Comparison of ENCODE assay signal across 25 cellular contexts in genomic region chr7:122407195-122407594, GRCh38.
DNase-seq lines count a peak whose midpoint lies in the region; ATAC-seq and TF ChIP-seq lines count a peak whose summit lies in the region.
"Had no signal": no experiment of that assay in that cellular context is flagged by ENCODE, and none has a peak within 500 bp of the region (broad histone marks: within the 10 kb centered on the region; RNA-seq: fewer than 3 reads in every experiment).

No MANE protein-coding gene starts in this region.

- H3K9me3 ChIP-seq in neural progenitor cell (ENCODE audit: low read depth) (no peaks in the 10 kb centered on the region), WERI-Rb-1 (ENCODE audit: severe bottlenecking) (no peaks in the 10 kb centered on the region)
- no peaks in the 10 kb centered on the region for H3K9me3 ChIP-seq in CD8-positive, alpha-beta memory T cell (ENCODE audit: low read length)
- H3K9me3 ChIP-seq: A549; BLaER1 treated with 17β-estradiol and CSF1 and Interleukin-3, amounts not matched to agents 10 nM and 100 nM had no signal

- H4K20me1 ChIP-seq in GM23338 (replicated peaks; ENCODE audit: insufficient read depth) = no peaks in the 10 kb centered on the region
- H4K20me1 ChIP-seq in neural progenitor cell (ENCODE audit: low read depth) = no peaks in the 10 kb centered on the region
- H4K20me1 ChIP-seq: BLaER1 treated with 17β-estradiol and CSF1 and Interleukin-3, amounts not matched to agents 10 nM and 100 nM had no signal

- H3K4me1 Mint-ChIP-seq in GM23338 (peaks cover 27% of the 10 kb centered on the region), WTC11 (peaks cover 30% of the 10 kb centered on the region), neural progenitor cell (peaks cover 21% of the 10 kb centered on the region)
- H3K4me1 Mint-ChIP-seq in CD8-positive, alpha-beta memory T cell = no peaks in the 10 kb centered on the region
- H3K4me1 Mint-ChIP-seq: B cell had no signal

- H3K9me3 Mint-ChIP-seq in GM23338 (no peaks in the 10 kb centered on the region), WTC11 (no peaks in the 10 kb centered on the region), neural progenitor cell (peaks cover 6% of the 10 kb centered on the region)
- H3K9me3 Mint-ChIP-seq in CD8-positive, alpha-beta memory T cell = peaks cover 0 to 14% (median 6%) of the 10 kb centered on the region in 5 donors
- H3K9me3 Mint-ChIP-seq: CD4-positive, alpha-beta T cell had no signal

- TF ChIP-seq CTCF in GM23338 (conservative IDR thresholded peaks at IDR 0.05; ENCODE audit: low read depth in 2 of 2) (no peak), WTC11 (IDR thresholded peaks at IDR 0.05) (no peak), neural progenitor cell (IDR thresholded peaks at IDR 0.05) (no peak), WERI-Rb-1 (IDR thresholded peaks at IDR 0.05; ENCODE audit: low read depth, low read length) (no peak)

- H3K9me2 ChIP-seq in GM23338 (ENCODE audit: insufficient read depth) = no peaks in the 10 kb centered on the region

- no peak overlapping the region for H3K4me3 ChIP-seq in GM23338
- H3K4me3 ChIP-seq in neural progenitor cell = no peak overlapping the region
- H3K4me3 ChIP-seq in WERI-Rb-1 (ENCODE audit: low read depth, low read length) = no peak overlapping the region
- H3K4me3 ChIP-seq in CD8-positive, alpha-beta memory T cell (ENCODE audit: low read length) = no peak overlapping the region
- H3K4me3 ChIP-seq: A549; BLaER1 treated with 17β-estradiol and CSF1 and Interleukin-3, amounts not matched to agents 10 nM and 100 nM; GM12878 had no signal

- ATAC-seq in GM23338 = peak; percentile 77
- peak; percentile 65 for ATAC-seq in WTC11
- no peak for ATAC-seq in GM21360 (IDR thresholded peaks at IDR 0.05; ENCODE audit: unreplicated experiment)
- ATAC-seq in GM18858 (IDR thresholded peaks at IDR 0.05; ENCODE audit: unreplicated experiment) = no peak
- ATAC-seq: A549; CD8-positive, alpha-beta T cell; GM12878 had no signal

- H3F3A ChIP-seq in GM23338 (replicated peaks; ENCODE audit: low read depth) (no peaks in the 10 kb centered on the region; the same call in 1 of the 2 replicates), neural progenitor cell (ENCODE audit: low read depth) (peaks cover 11% of the 10 kb centered on the region)

- peak overlapping the region; percentile 62 for H3K4me2 ChIP-seq in GM23338
- H3K4me2 ChIP-seq in neural progenitor cell = no peak overlapping the region
- H3K4me2 ChIP-seq: A549; BLaER1 treated with 17β-estradiol and CSF1 and Interleukin-3, amounts not matched to agents 10 nM and 100 nM had no signal

- 0 out of 2 replicates have a peak overlapping the region, but pooled peaks have one; percentile 17 for H3K27ac Mint-ChIP-seq in GM23338
- H3K27ac Mint-ChIP-seq in WTC11 = no peak overlapping the region
- no peak overlapping the region for H3K27ac Mint-ChIP-seq in neural progenitor cell
- no peak overlapping the region for H3K27ac Mint-ChIP-seq in CD8-positive, alpha-beta memory T cell
- H3K27ac Mint-ChIP-seq: B cell; CD4-positive, alpha-beta T cell; CD8-positive, alpha-beta T cell had no signal

- CTCF ChIA-PET in WTC11 (lab: Charles Lee) = no interaction called here
- CTCF ChIA-PET in CD8-positive, alpha-beta memory T cell (lab: Charles Lee) = no interaction called here

- H3K4me3 Mint-ChIP-seq in GM23338 = no peak overlapping the region
- H3K4me3 Mint-ChIP-seq in WTC11 = no peak overlapping the region
- H3K4me3 Mint-ChIP-seq in neural progenitor cell = no peak overlapping the region
- H3K4me3 Mint-ChIP-seq in CD8-positive, alpha-beta memory T cell = no peak overlapping the region
- H3K4me3 Mint-ChIP-seq: B cell; CD4-positive, alpha-beta T cell; CD8-positive, alpha-beta T cell had no signal

- H3K27me3 Mint-ChIP-seq in GM23338 (ENCODE audit: insufficient read depth, low read depth, poor library complexity) (peaks cover 3% of the 10 kb centered on the region), WTC11 (ENCODE audit: low read depth) (no peaks in the 10 kb centered on the region), neural progenitor cell (ENCODE audit: insufficient read depth, low read depth) (peaks cover 4% of the 10 kb centered on the region)
- peaks cover 0 to 4% of the 10 kb centered on the region in 2 donors for H3K27me3 Mint-ChIP-seq in CD8-positive, alpha-beta memory T cell
- H3K27me3 Mint-ChIP-seq: B cell; CD4-positive, alpha-beta T cell had no signal

- no peak overlapping the region for H2AFZ ChIP-seq in GM23338
- H2AFZ ChIP-seq in neural progenitor cell (replicated peaks) = peak overlapping the region; percentile 37

- peaks cover 10% of the 10 kb centered on the region; the same call in 2 of the 3 replicates for H3K36me3 Mint-ChIP-seq in GM23338 (ENCODE audit: low read depth)
- peaks cover 9% of the 10 kb centered on the region; the same call in 1 of the 2 replicates for H3K36me3 Mint-ChIP-seq in WTC11
- H3K36me3 Mint-ChIP-seq in neural progenitor cell = no peaks in the 10 kb centered on the region
- H3K36me3 Mint-ChIP-seq in CD8-positive, alpha-beta memory T cell = no peaks in the 10 kb centered on the region
- H3K36me3 Mint-ChIP-seq: CD8-positive, alpha-beta T cell had no signal

- H3K9ac ChIP-seq in neural progenitor cell = no peak overlapping the region
- H3K9ac ChIP-seq: BLaER1 treated with 17β-estradiol and CSF1 and Interleukin-3, amounts not matched to agents 10 nM and 100 nM had no signal

- H3K79me2 ChIP-seq in GM23338 (replicated peaks; ENCODE audit: insufficient read depth) (no peaks in the 10 kb centered on the region), neural progenitor cell (ENCODE audit: low read depth) (no peaks in the 10 kb centered on the region)

- DNase-seq in GM23338 (ENCODE audit: low spot score) = no peak
- no peak for DNase-seq in WTC11 (ENCODE audit: low spot score)
- peak; percentile 24 for DNase-seq in left kidney (ENCODE audit: low read depth, low spot score)
- no peak for DNase-seq in neural progenitor cell (ENCODE audit: low spot score)
- DNase-seq in WERI-Rb-1 = no peak
- no peak for DNase-seq in CD8-positive, alpha-beta memory T cell
- DNase-seq: AML-193; CD4-positive, alpha-beta T cell; CD8-positive, alpha-beta T cell; COR-L47; DMS 273 treated with DMSO at 0.1 percent for 48 hours; DMS153; DMS53; DMS79; DND-41; EL; GDM1 had no signal

- POLR2A ChIA-PET in WTC11 (lab: Charles Lee) = no interaction called here
- POLR2A ChIA-PET in CD8-positive, alpha-beta memory T cell (lab: Charles Lee) = no interaction called here

- H3K36me3 ChIP-seq in GM23338 (ENCODE audit: insufficient read depth) (no peaks in the 10 kb centered on the region), neural progenitor cell (no peaks in the 10 kb centered on the region), WERI-Rb-1 (no peaks in the 10 kb centered on the region)
- H3K36me3 ChIP-seq in CD8-positive, alpha-beta memory T cell (ENCODE audit: insufficient read depth, low read length) = no peaks in the 10 kb centered on the region
- H3K36me3 ChIP-seq: BLaER1 treated with 17β-estradiol and CSF1 and Interleukin-3, amounts not matched to agents 10 nM and 100 nM had no signal

- H3K27ac ChIP-seq in GM23338 (ENCODE audit: low read depth) (no peak overlapping the region), neural progenitor cell (no peak overlapping the region), WERI-Rb-1 (no peak overlapping the region)
- no peak overlapping the region for H3K27ac ChIP-seq in CD8-positive, alpha-beta memory T cell (ENCODE audit: low read depth, low read length)
- H3K27ac ChIP-seq: 22Rv1; A549; BLaER1 treated with 17β-estradiol and CSF1 and Interleukin-3, amounts not matched to agents 10 nM and 100 nM; C4-2B had no signal

- H3K27me3 ChIP-seq in GM23338 (ENCODE audit: insufficient read depth) (no peaks in the 10 kb centered on the region), neural progenitor cell (no peaks in the 10 kb centered on the region), WERI-Rb-1 (ENCODE audit: insufficient read depth, low read depth, severe bottlenecking) (no peaks in the 10 kb centered on the region)
- no peaks in the 10 kb centered on the region for H3K27me3 ChIP-seq in CD8-positive, alpha-beta memory T cell (ENCODE audit: insufficient read depth, low read length, poor library complexity, severe bottlenecking)
- H3K27me3 ChIP-seq: BLaER1 treated with 17β-estradiol and CSF1 and Interleukin-3, amounts not matched to agents 10 nM and 100 nM had no signal

- H3K4me1 ChIP-seq in GM23338 (ENCODE audit: insufficient read depth) (peaks cover 29% of the 10 kb centered on the region), neural progenitor cell (peaks cover 44% of the 10 kb centered on the region)
- H3K4me1 ChIP-seq in CD8-positive, alpha-beta memory T cell (ENCODE audit: insufficient read depth, low read length) = no peaks in the 10 kb centered on the region
- H3K4me1 ChIP-seq: A549 had no signal

TF ChIP-seq in WTC11, 78 proteins besides CTCF, POLR2A, EP300 and RAD21 (continues in another document):
- no peak for TF ChIP-seq AFF4 (CRISPR knock-in tag; IDR thresholded peaks at IDR 0.05; ENCODE audit: borderline replicate concordance)

Comparison
In these comparisons a context has a peak if more than half of its experiments do, and no peak if none do; other contexts are left out.
1. ATAC-seq: peak in GM23338 (single experiment) and WTC11 (single experiment); none in GM21360 (single experiment) and GM18858 (single experiment).